In the genomic region with DNA sequence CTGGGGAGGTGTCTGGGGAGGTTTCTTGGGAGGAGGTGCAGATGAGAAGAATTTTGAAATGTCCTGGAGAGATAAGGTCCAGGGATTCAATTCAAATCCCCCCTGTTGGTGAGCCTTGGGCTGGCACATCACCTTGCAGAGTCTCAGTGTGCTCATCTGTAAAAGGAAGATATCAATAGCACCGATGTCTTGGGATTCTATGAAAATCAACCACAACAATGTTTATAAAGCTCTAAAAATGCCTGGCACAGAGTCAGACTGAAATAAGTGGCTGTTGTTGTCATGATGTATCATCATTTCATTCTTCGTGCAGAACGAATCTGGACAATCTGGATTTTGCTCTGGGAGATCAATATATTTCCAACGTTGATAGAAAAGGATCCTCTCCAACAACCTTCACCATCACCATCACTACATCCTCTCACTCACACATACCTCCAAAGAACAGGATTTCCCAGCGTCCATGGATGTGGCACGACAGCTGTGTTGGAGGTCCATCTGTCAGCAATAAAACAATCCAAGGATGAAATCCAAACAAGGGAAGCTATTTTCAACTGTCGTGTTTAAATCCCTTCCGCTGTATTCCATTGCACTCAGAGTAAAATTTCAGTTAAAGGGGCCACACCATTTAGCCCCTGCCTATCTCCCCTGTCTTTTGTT, we compare ENCODE assay signal across 23 cellular contexts.
DNase-seq lines count a peak whose midpoint lies in the region; ATAC-seq, FAIRE-seq and TF ChIP-seq lines count a peak whose summit lies in the region.
"Had no signal": no experiment of that assay in that cellular context is flagged by ENCODE, and none has a peak within 500 bp of the region (broad histone marks: within the 10 kb centered on the region; RNA-seq: fewer than 3 reads in every experiment).

No MANE protein-coding gene starts in this region.

- H3K9me2 ChIP-seq in GM23248 (ENCODE audit: insufficient read depth): no peaks in the 10 kb centered on the region

- ATAC-seq in left colon (peak; percentile 10), HG02970 (IDR thresholded peaks at IDR 0.05; ENCODE audit: low FRiP score, unreplicated experiment) (no peak), HG03521 (IDR thresholded peaks at IDR 0.05; ENCODE audit: unreplicated experiment) (no peak)
- ATAC-seq: activated CD4-positive, alpha-beta T cell treated with anti-CD3 and anti-CD28 coated beads for 36 hours; activated T-cell treated with anti-CD3 and anti-CD28 coated beads, Interleukin-2, amount 50 U/mL, for 72 hours; esophagus mucosa; stimulated activated naive CD8-positive, alpha-beta T cell treated with anti-CD3 and anti-CD28 coated beads, Interleukin-15, amount 100 ng/mL, for 72 hours had no signal

- H3K79me2 ChIP-seq in GM23248 (ENCODE audit: insufficient read depth): no peaks in the 10 kb centered on the region
- H3K79me2 ChIP-seq in astrocyte (ENCODE audit: insufficient read depth, low read length): no peaks in the 10 kb centered on the region

- no peaks in the 10 kb centered on the region for H3K36me3 ChIP-seq in GM23248 (ENCODE audit: low read depth)
- no peaks in the 10 kb centered on the region for H3K36me3 ChIP-seq in astrocyte (ENCODE audit: insufficient read depth, low read length)
- no peaks in the 10 kb centered on the region for H3K36me3 ChIP-seq in ascending aorta
- H3K36me3 ChIP-seq: BLaER1 treated with 17β-estradiol and CSF1 and Interleukin-3, amounts not matched to agents 10 nM and 100 nM had no signal

- peaks cover 38% of the 10 kb centered on the region for H3K4me1 ChIP-seq in GM23248 (ENCODE audit: insufficient read depth)
- H3K4me1 ChIP-seq in astrocyte (ENCODE audit: insufficient read depth, low read length): peaks cover 25% of the 10 kb centered on the region
- H3K4me1 ChIP-seq in ascending aorta: peaks cover 0 to 4% of the 10 kb centered on the region in 2 donors

- no peaks in the 10 kb centered on the region for H3K36me3 Mint-ChIP-seq in astrocyte (ENCODE audit: low read depth, unreplicated experiment)
- H3K36me3 Mint-ChIP-seq: activated naive CD4-positive, alpha-beta T cell treated with anti-CD3 and anti-CD28 coated beads, Interleukin-2, amount 50 U/mL, for 24 hours; type B pancreatic cell had no signal

- H3K4me3 Mint-ChIP-seq in astrocyte (ENCODE audit: unreplicated experiment): no peak overlapping the region
- H3K4me3 Mint-ChIP-seq: activated CD4-positive, alpha-beta T cell treated with anti-CD3 and anti-CD28 coated beads for 36 hours; activated naive CD4-positive, alpha-beta T cell treated with anti-CD3 and anti-CD28 coated beads, Interleukin-2, amount 50 U/mL, for 24 hours; activated T-cell treated with anti-CD3 and anti-CD28 coated beads, Interleukin-2, amount 50 U/mL, for 72 hours; stimulated activated naive CD8-positive, alpha-beta T cell treated with anti-CD3 and anti-CD28 coated beads, Interleukin-15, amount 100 ng/mL, for 72 hours; type B pancreatic cell had no signal

- H3K4me3 ChIP-seq in GM23248 (peak overlapping the region; percentile 43), astrocyte (ENCODE audit: insufficient read depth, low read depth, low read length) (no peak overlapping the region), ascending aorta (no peak overlapping the region)
- H3K4me3 ChIP-seq: BLaER1 treated with 17β-estradiol and CSF1 and Interleukin-3, amounts not matched to agents 10 nM and 100 nM had no signal

- no peak for TF ChIP-seq CTCF in astrocyte (IDR thresholded peaks at IDR 0.05; ENCODE audit: insufficient read depth, low read depth, low read length)
- TF ChIP-seq CTCF in ascending aorta (IDR thresholded peaks at IDR 0.05): no peak

- peaks cover 37% of the 10 kb centered on the region for H3F3A ChIP-seq in GM23248 (ENCODE audit: insufficient read depth)

- H3K27me3 ChIP-seq in GM23248 (replicated peaks; ENCODE audit: insufficient read depth): no peaks in the 10 kb centered on the region; the same call in 1 of the 2 replicates
- H3K27me3 ChIP-seq in astrocyte (ENCODE audit: insufficient read depth, low read length): no peaks in the 10 kb centered on the region
- no peaks in the 10 kb centered on the region for H3K27me3 ChIP-seq in ascending aorta
- H3K27me3 ChIP-seq: BLaER1 treated with 17β-estradiol and CSF1 and Interleukin-3, amounts not matched to agents 10 nM and 100 nM had no signal

- intact Hi-C loops in left colon (cut with DNase I, micrococcal nuclease): no loop called here
- intact Hi-C loops in ascending aorta (cut with DNase I): no loop called here

- H2AFZ ChIP-seq in GM23248 (peak overlapping the region; percentile 34; the same call in 1 of the 2 replicates), astrocyte (ENCODE audit: low read depth, low read length) (no peak overlapping the region)

- in situ Hi-C loops in GM23248 (cut with MboI): no loop called here

- H3K27me3 Mint-ChIP-seq in astrocyte (ENCODE audit: low read depth, unreplicated experiment): peaks cover 5% of the 10 kb centered on the region

- no peaks in the 10 kb centered on the region for H3K9me3 ChIP-seq in GM23248 (ENCODE audit: low read depth)
- no peaks in the 10 kb centered on the region for H3K9me3 ChIP-seq in astrocyte (ENCODE audit: insufficient read depth, low read depth, low read length)
- no peaks in the 10 kb centered on the region for H3K9me3 ChIP-seq in ascending aorta

- H3K9ac ChIP-seq in GM23248 (no peak overlapping the region), astrocyte (ENCODE audit: low read length) (no peak overlapping the region)
- H3K9ac ChIP-seq: BLaER1 treated with 17β-estradiol and CSF1 and Interleukin-3, amounts not matched to agents 10 nM and 100 nM; KMS-11 had no signal

- H4K20me1 ChIP-seq in GM23248 (ENCODE audit: insufficient read depth): no peaks in the 10 kb centered on the region
- no peaks in the 10 kb centered on the region for H4K20me1 ChIP-seq in astrocyte (ENCODE audit: insufficient read depth, low read length)
- H4K20me1 ChIP-seq: BLaER1 treated with 17β-estradiol and CSF1 and Interleukin-3, amounts not matched to agents 10 nM and 100 nM had no signal

- peak overlapping the region; percentile 57 for H3K4me2 ChIP-seq in GM23248 (ENCODE audit: unreplicated experiment)
- H3K4me2 ChIP-seq in astrocyte (ENCODE audit: low read length): peak overlapping the region; percentile 23
- H3K4me2 ChIP-seq: BLaER1 treated with 17β-estradiol and CSF1 and Interleukin-3, amounts not matched to agents 10 nM and 100 nM; KMS-11 had no signal

- peaks cover 17% of the 10 kb centered on the region for H3K9me3 Mint-ChIP-seq in astrocyte (ENCODE audit: unreplicated experiment)
- H3K9me3 Mint-ChIP-seq: activated naive CD4-positive, alpha-beta T cell treated with anti-CD3 and anti-CD28 coated beads, Interleukin-2, amount 50 U/mL, for 24 hours had no signal

- no peak overlapping the region for H3K27ac ChIP-seq in GM23248
- no peak overlapping the region for H3K27ac ChIP-seq in astrocyte (ENCODE audit: low read depth, low read length)
- no peak overlapping the region for H3K27ac ChIP-seq in ascending aorta
- H3K27ac ChIP-seq: BLaER1 treated with 17β-estradiol and CSF1 and Interleukin-3, amounts not matched to agents 10 nM and 100 nM; KMS-11 had no signal

- DNase-seq in AG08395 (ENCODE audit: low spot score) (peak; percentile 64), GM23248 (peak; percentile 79), astrocyte (ENCODE audit: low read depth) (no peak), left colon (peak in 1 of 2 donors; percentile 23), ascending aorta (ENCODE audit: low spot score in 2 of 2) (no peak), DMS53 (lab: John Stamatoyannopoulos, UW) (no peak)
- DNase-seq: 8988T; activated CD4-positive, alpha-beta T cell treated with anti-CD3 and anti-CD28 coated beads for 36 hours; activated T-cell treated with anti-CD3 and anti-CD28 coated beads, Interleukin-2, amount 50 U/mL, for 72 hours; effector memory CD4-positive, alpha-beta T cell; GOT3; left ventricle myocardium superior; NCI-H2081; stimulated activated CD4-positive, alpha-beta T cell treated with anti-CD3 and anti-CD28 coated beads, Interleukin-4, amount 100 ng/mL, for 4 hours; stimulated activated naive CD8-positive, alpha-beta T cell treated with anti-CD3 and anti-CD28 coated beads, Interleukin-15, amount 100 ng/mL, for 72 hours had no signal

- H3K27ac Mint-ChIP-seq in astrocyte (ENCODE audit: unreplicated experiment): no peak overlapping the region
- H3K27ac Mint-ChIP-seq: activated CD4-positive, alpha-beta T cell treated with anti-CD3 and anti-CD28 coated beads for 36 hours; activated naive CD4-positive, alpha-beta T cell treated with anti-CD3 and anti-CD28 coated beads, Interleukin-2, amount 50 U/mL, for 24 hours; activated T-cell treated with anti-CD3 and anti-CD28 coated beads, Interleukin-2, amount 50 U/mL, for 72 hours; type B pancreatic cell had no signal

- WGBS in GM23248 (ENCODE audit: low coverage in 1 of 2, low lambda C conversion rate in 2 of 2, missing lambda C conversion rate in 2 of 2), 2 experiments: 6 to 10% methylated on average over 8 of the region's 8 CpGs

- no peak for FAIRE-seq in astrocyte (lab: Jason Lieb, UNC)
- FAIRE-seq: TTC549 had no signal

- H3K4me1 Mint-ChIP-seq in astrocyte (ENCODE audit: low read depth, unreplicated experiment): peaks cover 9% of the 10 kb centered on the region
- H3K4me1 Mint-ChIP-seq: activated CD4-positive, alpha-beta T cell treated with anti-CD3 and anti-CD28 coated beads for 36 hours; activated naive CD4-positive, alpha-beta T cell treated with anti-CD3 and anti-CD28 coated beads, Interleukin-2, amount 50 U/mL, for 24 hours; stimulated activated naive CD8-positive, alpha-beta T cell treated with anti-CD3 and anti-CD28 coated beads, Interleukin-15, amount 100 ng/mL, for 72 hours had no signal

Comparison
In these comparisons a context has a peak if more than half of its experiments do, and no peak if none do; other contexts are left out.
1. DNase-seq: peak in AG08395 (single experiment) and GM23248 (single experiment); none in astrocyte (single experiment), ascending aorta (0 of 2) and DMS53 (single experiment).